ENCODE assay signal across 29 cellular contexts in the genomic region with DNA sequence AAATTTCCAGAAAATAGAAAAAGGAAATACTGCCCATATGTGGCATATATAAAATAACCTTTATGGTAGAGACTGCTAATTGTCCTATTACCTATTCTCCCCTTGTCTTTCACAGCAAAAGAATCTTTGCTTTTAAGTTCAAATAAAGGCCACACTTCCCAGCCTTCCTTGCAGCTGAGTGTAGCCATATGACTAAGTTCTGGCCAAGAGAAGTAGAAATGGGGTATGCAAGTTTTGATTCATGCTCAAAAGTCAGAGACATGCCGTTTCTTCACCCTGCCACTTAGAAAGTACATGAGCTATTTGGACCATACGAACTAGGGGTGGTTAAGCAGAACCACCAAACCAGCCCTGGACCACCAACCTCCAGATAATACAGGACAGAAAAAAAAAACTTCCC. TPM values are rescaled to one million over a fixed set of nuclear protein-coding genes. Genes with fewer than 3 reads are reported as not detected.
"Had no signal": no experiment of that assay in that cellular context is flagged by ENCODE, and none has a peak within 500 bp of the region (broad histone marks: within the 10 kb centered on the region; RNA-seq: fewer than 3 reads in every experiment).

No MANE protein-coding gene starts in this region.

- H3K36me3 ChIP-seq: ascending aorta, esophagus squamous epithelium, left lung, prostate gland, right atrium auricular region, tibial artery, uterus had no signal

- H3K36me3 Mint-ChIP-seq: activated naive CD4-positive, alpha-beta T cell treated with anti-CD3 and anti-CD28 coated beads, Interleukin-2, amount 10 ng/mL, durations not matched to agents 7 days and 5 days; T-cell had no signal

- H3K79me2 ChIP-seq: hepatocyte had no signal

- H3K4me2 ChIP-seq: hepatocyte had no signal

- ATAC-seq: activated CD4-positive, CD25-positive, alpha-beta regulatory T cell treated with anti-CD3 and anti-CD28 coated beads, Interleukin-2, amount 50 U/mL, for 24 hours; activated CD8-positive, alpha-beta T cell treated with anti-CD3 and anti-CD28 coated beads, Interleukin-2, amount 10 ng/mL, durations not matched to agents 7 days and 5 days; left lung; T-cell had no signal

- DNase-seq: activated CD4-positive, alpha-beta T cell treated with anti-CD3 and anti-CD28 coated beads, Interleukin-2, amount 10 ng/mL, durations not matched to agents 7 days and 5 days; activated CD8-positive, alpha-beta T cell treated with anti-CD3 and anti-CD28 coated beads, Interleukin-2, amount 10 ng/mL, durations not matched to agents 7 days and 5 days; activated effector memory CD4-positive, alpha-beta T cell treated with Interleukin-2 at 50 U/mL for 16 hours; activated naive CD4-positive, alpha-beta T cell treated with anti-CD3 and anti-CD28 coated beads, Interleukin-2, amount 10 ng/mL, durations not matched to agents 7 days and 5 days; activated T-cell treated with anti-CD3 and anti-CD28 coated beads, Interleukin-2, amount 50 U/mL, for 24 hours; effector CD8-positive, alpha-beta T cell; esophagus squamous epithelium; left lung; midbrain; stimulated activated CD4-positive, alpha-beta T cell treated with anti-CD3 and anti-CD28 coated beads, Interleukin-12 subunit alpha, Interleukin-12 subunit beta, amount 100 ng/mL, for 4 hours; stimulated activated CD4-positive, alpha-beta T cell treated with anti-CD3 and anti-CD28 coated beads, Interleukin-1b, Interleukin-23, amount 100 ng/mL, for 48 hours; stimulated activated CD8-positive, alpha-beta memory T cell treated with anti-CD3 and anti-CD28 coated beads, Interleukin-4, amount 100 ng/mL, for 48 hours; stimulated activated naive CD4-positive, alpha-beta T cell treated with Interleukin-2 at 50 U/mL for 16 hours; T-cell; uterus had no signal

- H3K27ac ChIP-seq: ascending aorta, esophagus squamous epithelium, hepatocyte, left lung, prostate gland, right atrium auricular region, tibial artery, uterus had no signal

- H3K9me3 Mint-ChIP-seq: activated CD4-positive, alpha-beta T cell treated with anti-CD3 and anti-CD28 coated beads, Interleukin-2, amount 10 ng/mL, durations not matched to agents 7 days and 5 days; activated naive CD4-positive, alpha-beta T cell treated with anti-CD3 and anti-CD28 coated beads, Interleukin-2, amount 10 ng/mL, durations not matched to agents 7 days and 5 days; activated T-cell treated with anti-CD3 and anti-CD28 coated beads, Interleukin-2, amount 50 U/mL, for 24 hours; dendritic cell treated with granulocyte-macrophage colony-stimulating factor and Interleukin-4, amounts not matched to agents 40 ng/mL and 50 ng/mL, for 4 days; T-cell had no signal

- H2AFZ ChIP-seq: hepatocyte had no signal

- H3K4me1 ChIP-seq: ascending aorta, esophagus squamous epithelium, left lung, prostate gland, tibial artery, uterus had no signal

- H3K27ac Mint-ChIP-seq: activated CD4-positive, alpha-beta T cell treated with anti-CD3 and anti-CD28 coated beads, Interleukin-2, amount 10 ng/mL, durations not matched to agents 7 days and 5 days; activated CD8-positive, alpha-beta T cell treated with anti-CD3 and anti-CD28 coated beads, Interleukin-2, amount 10 ng/mL, durations not matched to agents 7 days and 5 days; activated naive CD4-positive, alpha-beta T cell treated with anti-CD3 and anti-CD28 coated beads, Interleukin-2, amount 10 ng/mL, durations not matched to agents 7 days and 5 days; activated T-cell treated with anti-CD3 and anti-CD28 coated beads, Interleukin-2, amount 50 U/mL, for 24 hours; dendritic cell treated with granulocyte-macrophage colony-stimulating factor and Interleukin-4, amounts not matched to agents 40 ng/mL and 50 ng/mL, for 4 days; T-cell had no signal

- H3K4me3 ChIP-seq: ascending aorta, esophagus squamous epithelium, hepatocyte, left lung, prostate gland, right atrium auricular region, tibial artery, uterus had no signal

- H3K9me3 ChIP-seq: ascending aorta, esophagus squamous epithelium, left lung, prostate gland, right atrium auricular region, tibial artery, uterus had no signal

- H3K4me3 Mint-ChIP-seq: activated CD4-positive, alpha-beta T cell treated with anti-CD3 and anti-CD28 coated beads, Interleukin-2, amount 10 ng/mL, durations not matched to agents 7 days and 5 days; activated CD8-positive, alpha-beta T cell treated with anti-CD3 and anti-CD28 coated beads, Interleukin-2, amount 10 ng/mL, durations not matched to agents 7 days and 5 days; activated naive CD4-positive, alpha-beta T cell treated with anti-CD3 and anti-CD28 coated beads, Interleukin-2, amount 10 ng/mL, durations not matched to agents 7 days and 5 days; activated T-cell treated with anti-CD3 and anti-CD28 coated beads, Interleukin-2, amount 50 U/mL, for 24 hours; dendritic cell treated with granulocyte-macrophage colony-stimulating factor and Interleukin-4, amounts not matched to agents 40 ng/mL and 50 ng/mL, for 4 days; T-cell had no signal

- H3K4me1 Mint-ChIP-seq: activated CD4-positive, alpha-beta T cell treated with anti-CD3 and anti-CD28 coated beads, Interleukin-2, amount 10 ng/mL, durations not matched to agents 7 days and 5 days; activated naive CD4-positive, alpha-beta T cell treated with anti-CD3 and anti-CD28 coated beads, Interleukin-2, amount 10 ng/mL, durations not matched to agents 7 days and 5 days; T-cell had no signal

- H3K27me3 ChIP-seq: ascending aorta, esophagus squamous epithelium, hepatocyte, left lung, right atrium auricular region, tibial artery, uterus had no signal

RNA-seq across cellular contexts. Expression of a gene that starts 18.3 kb away (rescaled TPM):
- total RNA-seq: ascending aorta, cerebellum, right atrium auricular region had no signal
- polyA plus RNA-seq: neural cell had no signal

RNA-seq across cellular contexts. Expression of a gene that starts 29.0 kb away (rescaled TPM):
- total RNA-seq: activated CD4-positive, alpha-beta T cell treated with anti-CD3 and anti-CD28 coated beads, Interleukin-2, amount 10 ng/mL, durations not matched to agents 7 days and 5 days; activated CD8-positive, alpha-beta T cell treated with anti-CD3 and anti-CD28 coated beads, Interleukin-2, amount 10 ng/mL, durations not matched to agents 7 days and 5 days had no signal
- polyA plus RNA-seq: neural cell had no signal

RNA-seq across cellular contexts. Expression of a gene that starts 32.1 kb away (rescaled TPM):
- total RNA-seq: activated CD4-positive, alpha-beta T cell treated with anti-CD3 and anti-CD28 coated beads, Interleukin-2, amount 10 ng/mL, durations not matched to agents 7 days and 5 days; activated CD8-positive, alpha-beta T cell treated with anti-CD3 and anti-CD28 coated beads, Interleukin-2, amount 10 ng/mL, durations not matched to agents 7 days and 5 days; cerebellum; endothelial cell of umbilical vein; fibroblast of villous mesenchyme; glomerular endothelial cell; myocyte; osteocyte had no signal
- polyA plus RNA-seq: neural cell had no signal

RNA-seq across cellular contexts. Expression of a gene that starts 34.9 kb away (rescaled TPM):
- total RNA-seq: activated CD4-positive, alpha-beta T cell treated with anti-CD3 and anti-CD28 coated beads, Interleukin-2, amount 10 ng/mL, durations not matched to agents 7 days and 5 days; activated CD8-positive, alpha-beta T cell treated with anti-CD3 and anti-CD28 coated beads, Interleukin-2, amount 10 ng/mL, durations not matched to agents 7 days and 5 days; ascending aorta; cerebellum; T-cell had no signal
- polyA plus RNA-seq: neural cell had no signal

RNA-seq across cellular contexts. Expression of a gene that starts 38.4 kb away (rescaled TPM):
- total RNA-seq: endothelial cell of umbilical vein had no signal
- polyA plus RNA-seq: neural cell had no signal
